In genomic region chr14:20658246-20658645, GRCh38 we compare ENCODE assay signal across 25 cellular contexts. TPM values are rescaled to one million over a fixed set of nuclear protein-coding genes. Genes with fewer than 3 reads are reported as not detected.
A peak's percentile ranks its signal among the peaks of the same experiment; 100 is the strongest.
DNase-seq lines count a peak whose midpoint lies in the region; ATAC-seq, FAIRE-seq and TF ChIP-seq lines count a peak whose summit lies in the region.
"Had no signal": no experiment of that assay in that cellular context is flagged by ENCODE, and none has a peak within 500 bp of the region (broad histone marks: within the 10 kb centered on the region; RNA-seq: fewer than 3 reads in every experiment).

No MANE protein-coding gene starts in this region.

- H4K91ac ChIP-seq in H1 (replicated peaks; ENCODE audit: insufficient read length, low read length): no peak overlapping the region

- DNase-seq in Caco-2: no peak
- no peak for DNase-seq in H1 (ENCODE audit: low read depth in 1 of 2, low spot score in 2 of 2)
- no peak for DNase-seq in activated CD4-positive, alpha-beta T cell treated with anti-CD3 and anti-CD28 coated beads, Interleukin-2, amount 50 U/mL, for 4 hours
- DNase-seq in activated naive CD4-positive, alpha-beta T cell treated with Interleukin-2 at 50 U/mL for 16 hours: no peak
- DNase-seq in HT-29 (ENCODE audit: low spot score): no peak
- DNase-seq: ACHN, COR-L47, DMS79 treated with DMSO at 0.1 percent for 48 hours, IMR-90, MV-4-11, NCI-H2029 treated with DMSO at 0.1 percent for 48 hours, NCI-H226, NCI-H524 treated with DMSO at 0.1 percent for 48 hours, NCI-H82, SJCRH30 had no signal

- H3K14ac ChIP-seq in H1 (ENCODE audit: insufficient read length): no peak overlapping the region

- H3K9me3 ChIP-seq in Caco-2: no peaks in the 10 kb centered on the region
- no peaks in the 10 kb centered on the region for H3K9me3 ChIP-seq in HUES48 (ENCODE audit: control insufficient read depth, insufficient read depth, low read length)
- H3K9me3 ChIP-seq in H1 (ENCODE audit: insufficient read depth in 2 of 2, low read depth in 1 of 2, low read length in 1 of 2): no peaks in the 10 kb centered on the region
- H3K9me3 ChIP-seq in iPS-20b (ENCODE audit: insufficient read depth, low read depth, low read length): no peaks in the 10 kb centered on the region
- H3K9me3 ChIP-seq: BLaER1, SJCRH30 had no signal

- no peaks in the 10 kb centered on the region for H3K79me1 ChIP-seq in H1 (ENCODE audit: low read depth, low read length)

- no peak overlapping the region for H2BK120ac ChIP-seq in H1 (replicated peaks; ENCODE audit: low read depth, low read length)

- no peak for TF ChIP-seq POLR2A in H1 (IDR thresholded peaks at IDR 0.05; ENCODE audit: control extremely low read depth in 1 of 2, low read depth in 2 of 2, low read length in 2 of 2)

- no peak overlapping the region for H2BK15ac ChIP-seq in H1 (ENCODE audit: low read length)

- intact Hi-C loops in Caco-2 (cut with micrococcal nuclease; ENCODE audit: unreplicated experiment): no loop called here

- H3K27ac Mint-ChIP-seq in Caco-2 (ENCODE audit: unreplicated experiment): no peak overlapping the region
- H3K27ac Mint-ChIP-seq: CD4-positive, alpha-beta T cell had no signal

- no peak overlapping the region for H2BK5ac ChIP-seq in H1 (ENCODE audit: low read depth, low read length)

- H3K4me2 ChIP-seq in H1 (ENCODE audit: insufficient read depth in 1 of 2, low read depth in 2 of 2, low read length in 2 of 2): peak overlapping the region; percentile 26 to 63; a peak in 3 of 4 replicates
- H3K4me2 ChIP-seq: BLaER1, KMS-11 had no signal

- H4K20me1 ChIP-seq in H1 (replicated peaks in 1 of 2; ENCODE audit: control insufficient read depth in 1 of 2, insufficient read depth in 2 of 2, low read length in 2 of 2): no peaks in the 10 kb centered on the region
- H4K20me1 ChIP-seq: BLaER1 had no signal

- POLR2A ChIA-PET in Caco-2 (lab: Charles Lee) (no interaction called here), H1 (lab: Charles Lee; ENCODE audit: partially characterized antibody) (interaction anchor here (0.6 to 3.5 kb wide), 9 partner anchors 15 to 546 kb away, joined by 3 to 17 read pairs (median 4); partner anchors contain the start of genes APEX1, PARP2 and RNASE4)

- TF ChIP-seq RAD21 in H1 (IDR thresholded peaks at IDR 0.05 in 1 of 2, conservative IDR thresholded peaks at IDR 0.05 in 1 of 2; ENCODE audit: low read depth in 2 of 2, low read length in 2 of 2): no peak

- FAIRE-seq in H1 (lab: Jason Lieb, UNC): no peak
- FAIRE-seq: RCC 7860 had no signal

- no peak overlapping the region for H3K18ac ChIP-seq in H1 (ENCODE audit: extremely low read depth, low read length)

- peak overlapping the region; percentile 68 for H3K4me3 Mint-ChIP-seq in Caco-2 (ENCODE audit: unreplicated experiment)
- H3K4me3 Mint-ChIP-seq: CD4-positive, alpha-beta T cell had no signal

- no peak overlapping the region for H3K56ac ChIP-seq in H1 (replicated peaks; ENCODE audit: insufficient read length, low read depth, low read length)

- no peak for TF ChIP-seq EP300 in H1 (IDR thresholded peaks at IDR 0.05; ENCODE audit: borderline replicate concordance in 1 of 2, low read depth in 2 of 2, low read length in 2 of 2)

- H2BK12ac ChIP-seq in H1 (ENCODE audit: low read depth, low read length): no peak overlapping the region

- H4K5ac ChIP-seq in H1 (ENCODE audit: insufficient read length, low read depth, low read length): no peak overlapping the region

- H3K9ac ChIP-seq in HUES48 (ENCODE audit: low read depth, low read length) (no peak overlapping the region), H1 (replicated peaks in 1 of 4; ENCODE audit: extremely low read depth in 1 of 4, low read depth in 3 of 4, low read length in 3 of 4) (no peak overlapping the region), iPS-20b (ENCODE audit: low read depth, low read length) (no peak overlapping the region)
- H3K9ac ChIP-seq: BLaER1, KMS-11 had no signal

- H4K8ac ChIP-seq in H1 (ENCODE audit: extremely low read depth, insufficient read depth, low read length): no peak overlapping the region; the same call in 1 of the 2 replicates

- CTCF ChIA-PET in Caco-2 (lab: Charles Lee) (interaction anchor here (0.6 to 2.1 kb wide), 8 partner anchors 22 to 246 kb away, joined by 3 to 17 read pairs (median 4); no protein-coding TSS in a partner anchor), H1 (lab: Charles Lee; ENCODE audit: partially characterized antibody) (interaction anchor here (0.6 to 11.5 kb wide), 20 partner anchors 10 to 313 kb away, joined by 3 to 282 read pairs (median 6); partner anchors contain the start of genes ANG and RNASE4)

- H3K4ac ChIP-seq in H1 (replicated peaks; ENCODE audit: insufficient read length, low read depth, low read length): no peak overlapping the region

- H3K27me3 ChIP-seq in Caco-2 (replicated peaks; ENCODE audit: control insufficient read depth, insufficient read depth, low read length): no peaks in the 10 kb centered on the region
- H3K27me3 ChIP-seq in HUES48 (ENCODE audit: control insufficient read depth, insufficient read depth, low read length): peaks cover 23% of the 10 kb centered on the region
- H3K27me3 ChIP-seq in H1 (replicated peaks in 1 of 4; ENCODE audit: control insufficient read depth in 3 of 4, extremely low read depth in 1 of 4, insufficient read depth in 3 of 4, low read length in 3 of 4): peaks cover 3 to 18% (median 12%) of the 10 kb centered on the region in 4 experiments; a peak in 6 of 7 replicates
- peaks cover 66% of the 10 kb centered on the region for H3K27me3 ChIP-seq in iPS-20b (ENCODE audit: insufficient read depth, low read length)
- H3K27me3 ChIP-seq: SJCRH30 had no signal

- no peak overlapping the region for H2AK5ac ChIP-seq in H1 (ENCODE audit: low read depth, low read length)

- H3K23me2 ChIP-seq in H1 (ENCODE audit: low read depth, low read length): peaks cover 5% of the 10 kb centered on the region

- H3K4me1 ChIP-seq in Caco-2 (peaks cover 6% of the 10 kb centered on the region; the same call in 1 of the 2 replicates), HUES48 (ENCODE audit: control insufficient read depth, insufficient read depth, low read length) (peaks cover 4% of the 10 kb centered on the region; the same call in 1 of the 2 replicates), H1 (replicated peaks in 1 of 4; ENCODE audit: control insufficient read depth in 3 of 4, insufficient read depth in 4 of 4, low read length in 3 of 4) (peaks cover 0 to 5% (median 1%) of the 10 kb centered on the region in 4 experiments; a peak in 2 of 7 replicates), iPS-20b (ENCODE audit: insufficient read depth, low read length) (peaks cover 4% of the 10 kb centered on the region)
- H3K4me1 ChIP-seq: SJCRH30 had no signal

- TF ChIP-seq CTCF in Caco-2 (IDR thresholded peaks at IDR 0.05; ENCODE audit: insufficient read depth in 1 of 2, low read depth in 1 of 2, low read length in 1 of 2, severe bottlenecking in 1 of 2, unreplicated experiment in 1 of 2) (no peak), H1 (IDR thresholded peaks at IDR 0.05; ENCODE audit: control extremely low read depth in 1 of 3, insufficient read depth in 1 of 3, low read depth in 1 of 3, low read length in 3 of 3) (no peak)

- H3K4me1 Mint-ChIP-seq in Caco-2 (ENCODE audit: low read depth, unreplicated experiment): peaks cover 12% of the 10 kb centered on the region

- no peak overlapping the region for H2BK20ac ChIP-seq in H1 (ENCODE audit: low read length)

- no peaks in the 10 kb centered on the region for H3K79me2 ChIP-seq in H1 (ENCODE audit: control insufficient read depth in 1 of 2, insufficient read depth in 2 of 2, low read length in 2 of 2)

- ATAC-seq in HG03280 (IDR thresholded peaks at IDR 0.05; ENCODE audit: unreplicated experiment): no peak

- H3K36me3 ChIP-seq in Caco-2 (ENCODE audit: control insufficient read depth, insufficient read depth, low read length) (no peaks in the 10 kb centered on the region), HUES48 (ENCODE audit: control insufficient read depth, insufficient read depth, low read length) (no peaks in the 10 kb centered on the region), H1 (ENCODE audit: control insufficient read depth in 2 of 4, insufficient read depth in 4 of 4, low read length in 3 of 4) (no peaks in the 10 kb centered on the region), iPS-20b (ENCODE audit: insufficient read depth, low read depth, low read length) (no peaks in the 10 kb centered on the region)
- H3K36me3 ChIP-seq: BLaER1, SJCRH30 had no signal

- no peak overlapping the region for H3K27ac ChIP-seq in HUES48 (ENCODE audit: low read depth, low read length)
- no peak overlapping the region for H3K27ac ChIP-seq in H1 (ENCODE audit: low read depth, low read length)
- H3K27ac ChIP-seq in iPS-20b (ENCODE audit: low read length): no peak overlapping the region
- H3K27ac ChIP-seq: BLaER1, KMS-11, SJCRH30 had no signal

- H3K4me3 ChIP-seq in Caco-2 (ENCODE audit: low read depth, low read length): no peak overlapping the region
- peak overlapping the region; percentile 60 for H3K4me3 ChIP-seq in HUES48 (ENCODE audit: low read depth, low read length)
- H3K4me3 ChIP-seq in H1 (ENCODE audit: extremely low read depth in 1 of 4, insufficient read depth in 2 of 4, low read depth in 3 of 4, low read length in 4 of 4): peak overlapping the region; percentile 29 to 61 (median 44); a peak in 5 of 8 replicates
- peak overlapping the region; percentile 71 for H3K4me3 ChIP-seq in iPS-20b (ENCODE audit: low read length)
- H3K4me3 ChIP-seq: BLaER1, SJCRH30 had no signal

- BruUV-seq in Caco-2 (replicated peaks; lab: Mats Ljungman, UMichigan): no TSS peak

- H3K36me3 Mint-ChIP-seq in Caco-2 (ENCODE audit: insufficient read depth, unreplicated experiment): no peaks in the 10 kb centered on the region

- H3K23ac ChIP-seq in H1 (ENCODE audit: insufficient read length): no peak overlapping the region

- H3K27me3 Mint-ChIP-seq in Caco-2 (ENCODE audit: insufficient read depth, unreplicated experiment): no peaks in the 10 kb centered on the region

- whole genome bisulfite sequencing in H1 (ENCODE audit: extremely low coverage in 1 of 2, insufficient coverage in 1 of 2, insufficient read length in 1 of 2, insufficient replicate concordance in 2 of 2, low coverage in 1 of 2, low lambda C conversion rate in 2 of 2, missing lambda C conversion rate in 1 of 2), 2 experiments: 96% methylated on average over 3 of the region's 3 CpGs; no CpG with 5 or more reads in 1 of the 2 experiments

- H2AFZ ChIP-seq in H1 (ENCODE audit: low read length): 0 out of 2 replicates have a peak overlapping the region, but pooled peaks have one; percentile 27

- H3K9me3 Mint-ChIP-seq in Caco-2 (ENCODE audit: unreplicated experiment): no peaks in the 10 kb centered on the region
- H3K9me3 Mint-ChIP-seq: CD4-positive, alpha-beta T cell had no signal

RNA-seq across cellular contexts. Expression of gene OR6S1, which starts 16.8 kb away (rescaled TPM):
- total RNA-seq in Caco-2 (2022): not detected in 2 replicates
- total RNA-seq in H1 (2021; fragmentation: NEBNext Ultra II Directional; extraction: Animal tissue kit (Norgen Biotek cat#: 25700)): not detected in 2 replicates
- not detected in 2 replicates for polyA plus RNA-seq in H1 (2011; rRNA removed)
- polyA plus RNA-seq in H1 (2011; cell fraction: cytosol; rRNA removed): not detected
- polyA plus RNA-seq in H1 (2011; cell fraction: nucleus; rRNA removed): not detected
- polyA plus RNA-seq in H1 (2012, experiment 1 of 2): not detected in 4 replicates
- not detected for polyA plus RNA-seq in H1 (2012, experiment 2 of 2)
- not detected for polyA plus RNA-seq in H1 (2013, experiment 1 of 2)
- polyA plus RNA-seq in H1 (2013, experiment 2 of 2): not detected
- polyA minus RNA-seq in H1 (2011; rRNA and poly(A)+ RNA removed): 0.17 TPM in 1 of 2 replicates, not detected in the other
- polyA minus RNA-seq in H1 (2011; cell fraction: cytosol; rRNA and poly(A)+ RNA removed): not detected
- not detected for polyA minus RNA-seq in H1 (2011; cell fraction: nucleus; rRNA and poly(A)+ RNA removed)
- total RNA-seq in HT-29 (2014; rRNA removed; shearing (Covaris generic)): not detected in 2 replicates
- total RNA-seq: CD4-positive, alpha-beta T cell; H4; IMR-90; M059J; OCI-LY7; SJCRH30 had no signal
- polyA plus RNA-seq: IMR-90 had no signal

RNA-seq across cellular contexts. Expression of gene RNASE4, which starts 26.1 kb away (rescaled TPM):
- 8.8 and 9.2 TPM in 2 replicates for total RNA-seq in Caco-2 (2022)
- 0.38 and 0.61 TPM in 2 replicates for total RNA-seq in H1 (2021; fragmentation: NEBNext Ultra II Directional; extraction: Animal tissue kit (Norgen Biotek cat#: 25700))
- polyA plus RNA-seq in H1 (2011; rRNA removed): 3.5 and 3.7 TPM in 2 replicates
- polyA plus RNA-seq in H1 (2011; cell fraction: cytosol; rRNA removed): 3.5 TPM
- polyA plus RNA-seq in H1 (2011; cell fraction: nucleus; rRNA removed): 3.5 TPM
- polyA plus RNA-seq in H1 (2012, experiment 1 of 2): 2.1 to 3.1 TPM (median 2.3 TPM) in 4 replicates
- 0.46 TPM for polyA plus RNA-seq in H1 (2012, experiment 2 of 2)
- 2.4 TPM for polyA plus RNA-seq in H1 (2013, experiment 1 of 2)
- 2.6 TPM for polyA plus RNA-seq in H1 (2013, experiment 2 of 2)
- 5.9 and 7.7 TPM in 2 replicates for polyA minus RNA-seq in H1 (2011; rRNA and poly(A)+ RNA removed)
- polyA minus RNA-seq in H1 (2011; cell fraction: cytosol; rRNA and poly(A)+ RNA removed): 3.3 TPM
- polyA minus RNA-seq in H1 (2011; cell fraction: nucleus; rRNA and poly(A)+ RNA removed): 1.00 TPM
- 6.6 and 8.7 TPM in 2 replicates for total RNA-seq in HT-29 (2014; rRNA removed; shearing (Covaris generic))
- total RNA-seq: OCI-LY7 had no signal

RNA-seq across cellular contexts. Expression of gene ANG, which starts 30.3 kb away (rescaled TPM):
- total RNA-seq in Caco-2 (2022): 23.6 and 24.7 TPM in 2 replicates
- total RNA-seq in H1 (2021; fragmentation: NEBNext Ultra II Directional; extraction: Animal tissue kit (Norgen Biotek cat#: 25700)): 2.2 and 4.3 TPM in 2 replicates
- polyA plus RNA-seq in H1 (2011; rRNA removed): 4.4 and 4.6 TPM in 2 replicates
- 4.7 TPM for polyA plus RNA-seq in H1 (2011; cell fraction: cytosol; rRNA removed)
- 3.4 TPM for polyA plus RNA-seq in H1 (2011; cell fraction: nucleus; rRNA removed)
- 4.9 to 6.1 TPM (median 5.8 TPM) in 4 replicates for polyA plus RNA-seq in H1 (2012, experiment 1 of 2)
- polyA plus RNA-seq in H1 (2012, experiment 2 of 2): 13.5 TPM
- polyA plus RNA-seq in H1 (2013, experiment 1 of 2): 7.0 TPM
- 8.2 TPM for polyA plus RNA-seq in H1 (2013, experiment 2 of 2)
- 5.2 and 5.8 TPM in 2 replicates for polyA minus RNA-seq in H1 (2011; rRNA and poly(A)+ RNA removed)
- 2.6 TPM for polyA minus RNA-seq in H1 (2011; cell fraction: cytosol; rRNA and poly(A)+ RNA removed)
- polyA minus RNA-seq in H1 (2011; cell fraction: nucleus; rRNA and poly(A)+ RNA removed): 1.3 TPM
- 0.57 and 4.0 TPM in 2 replicates for total RNA-seq in HT-29 (2014; rRNA removed; shearing (Covaris generic))
- total RNA-seq: OCI-LY7 had no signal
